In genomic region chr4:4668355-4669210, GRCh38 we compare ENCODE assay signal across 1 cellular context.
TF ChIP-seq lines count a peak whose summit lies in the region.

No MANE protein-coding gene starts in this region.

TF ChIP-seq in K562, 482 proteins besides CTCF, POLR2A, EP300 and RAD21 (continued from another document and continues in another):
- TF ChIP-seq RREB1 (CRISPR knock-in tag; IDR thresholded peaks at IDR 0.05) (no peak), RBM17 (IDR thresholded peaks at IDR 0.05; ENCODE audit: borderline replicate concordance, low read depth, low read length) (no peak), ZNF407 (IDR thresholded peaks at IDR 0.05; ENCODE audit: low read depth) (no peak), NCOA6 (IDR thresholded peaks at IDR 0.05) (no peak), MCM5 (IDR thresholded peaks at IDR 0.05; ENCODE audit: low read depth) (no peak), NR4A1 (CRISPR knock-in tag; IDR thresholded peaks at IDR 0.05) (no peak), NR4A1 (tag; IDR thresholded peaks at IDR 0.05) (no peak), ZNF586 (CRISPR knock-in tag; conservative IDR thresholded peaks at IDR 0.05) (no peak), KDM1A (IDR thresholded peaks at IDR 0.05) (0 out of 4 replicates have a peak, but pooled peaks of 1 of the 2 experiments have one; percentile 38), FOXK1 (CRISPR knock-in tag; IDR thresholded peaks at IDR 0.05; ENCODE audit: borderline replicate concordance) (no peak), ZNF395 (CRISPR knock-in tag; IDR thresholded peaks at IDR 0.05) (0 out of 2 replicates have a peak, but pooled peaks have one; percentile 2), SMARCA5 (IDR thresholded peaks at IDR 0.05) (peak; percentile 61; the same call in 1 of the 2 replicates), ZNF280A (IDR thresholded peaks at IDR 0.05; ENCODE audit: low read depth, partially characterized antibody) (no peak), HMBOX1 (IDR thresholded peaks at IDR 0.05) (0 out of 2 replicates have a peak, but pooled peaks have one; percentile 19), MGA (IDR thresholded peaks at IDR 0.05) (peak; percentile 45; the same call in 1 of the 2 replicates), MAFG (tag; conservative IDR thresholded peaks at IDR 0.05) (no peak), RBM25 (IDR thresholded peaks at IDR 0.05; ENCODE audit: low read depth, low read length, severe bottlenecking) (peak; percentile 92), ZNF707 (CRISPR knock-in tag; conservative IDR thresholded peaks at IDR 0.05) (no peak), BCOR (IDR thresholded peaks at IDR 0.05) (peak; percentile 81)
